ENCODE assay signal across 2 cellular contexts in the genomic region with DNA sequence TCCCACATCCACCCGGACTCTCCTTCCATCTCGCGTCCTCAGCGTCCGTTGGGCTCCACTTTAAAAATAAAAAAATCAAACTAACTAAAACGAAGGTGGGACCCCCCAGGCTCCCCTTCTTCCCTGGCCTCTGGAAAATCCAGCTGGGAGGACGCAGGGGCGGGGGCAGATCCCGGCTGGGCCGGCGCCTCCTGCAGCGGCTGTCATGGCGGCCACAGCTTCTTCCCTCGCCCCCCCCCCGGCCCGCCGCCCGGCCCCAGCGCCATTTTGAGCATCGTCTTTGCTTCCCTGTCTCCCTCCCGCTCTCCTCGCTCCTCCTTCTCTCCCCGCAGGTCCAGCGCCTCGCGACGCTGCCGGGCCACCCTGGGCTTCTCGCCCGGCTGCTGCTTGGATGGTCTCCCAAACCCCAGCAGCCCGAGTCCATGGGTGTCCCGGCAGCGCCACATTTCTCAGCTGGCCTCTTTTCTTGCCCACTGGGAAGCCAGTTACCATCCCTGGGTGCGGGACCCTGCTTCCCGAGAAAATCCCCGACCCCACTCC.
TF ChIP-seq lines count a peak whose summit lies in the region.

No MANE protein-coding gene starts in this region.

TF ChIP-seq in liver, 16 proteins besides CTCF, POLR2A, EP300 and RAD21:
- TF ChIP-seq YY1 (IDR thresholded peaks at IDR 0.05) (peak; percentile 70), EGR1 (IDR thresholded peaks at IDR 0.05; ENCODE audit: low read depth in 2 of 2) (no peak)

TF ChIP-seq in HepG2, 621 proteins besides CTCF, POLR2A, EP300 and RAD21:
- TF ChIP-seq BHLHE40 (IDR thresholded peaks at IDR 0.05; ENCODE audit: low read length) (no peak), ZNF564 (CRISPR knock-in tag; IDR thresholded peaks at IDR 0.05) (no peak), ZNF75D (CRISPR knock-in tag; IDR thresholded peaks at IDR 0.05; ENCODE audit: borderline replicate concordance) (no peak), SMARCE1 (IDR thresholded peaks at IDR 0.05; ENCODE audit: borderline replicate concordance) (no peak), GTF3A (CRISPR knock-in tag; conservative IDR thresholded peaks at IDR 0.05) (no peak), SOX5 (CRISPR knock-in tag; IDR thresholded peaks at IDR 0.05; ENCODE audit: borderline replicate concordance) (no peak), TGIF2 (CRISPR knock-in tag; IDR thresholded peaks at IDR 0.05) (no peak), TCF12 (IDR thresholded peaks at IDR 0.05) (no peak), TCF12 (CRISPR knock-in tag; IDR thresholded peaks at IDR 0.05) (no peak), MLLT10 (CRISPR knock-in tag; IDR thresholded peaks at IDR 0.05) (no peak), ZNF264 (CRISPR knock-in tag; IDR thresholded peaks at IDR 0.05) (no peak), PAF1 (CRISPR knock-in tag; IDR thresholded peaks at IDR 0.05) (no peak), HINFP (CRISPR knock-in tag; IDR thresholded peaks at IDR 0.05; ENCODE audit: low read depth) (no peak), ZNF546 (CRISPR knock-in tag; conservative IDR thresholded peaks at IDR 0.05) (no peak), DRAP1 (CRISPR knock-in tag; IDR thresholded peaks at IDR 0.05) (no peak)
- TF ChIP-seq, protein P1, sequence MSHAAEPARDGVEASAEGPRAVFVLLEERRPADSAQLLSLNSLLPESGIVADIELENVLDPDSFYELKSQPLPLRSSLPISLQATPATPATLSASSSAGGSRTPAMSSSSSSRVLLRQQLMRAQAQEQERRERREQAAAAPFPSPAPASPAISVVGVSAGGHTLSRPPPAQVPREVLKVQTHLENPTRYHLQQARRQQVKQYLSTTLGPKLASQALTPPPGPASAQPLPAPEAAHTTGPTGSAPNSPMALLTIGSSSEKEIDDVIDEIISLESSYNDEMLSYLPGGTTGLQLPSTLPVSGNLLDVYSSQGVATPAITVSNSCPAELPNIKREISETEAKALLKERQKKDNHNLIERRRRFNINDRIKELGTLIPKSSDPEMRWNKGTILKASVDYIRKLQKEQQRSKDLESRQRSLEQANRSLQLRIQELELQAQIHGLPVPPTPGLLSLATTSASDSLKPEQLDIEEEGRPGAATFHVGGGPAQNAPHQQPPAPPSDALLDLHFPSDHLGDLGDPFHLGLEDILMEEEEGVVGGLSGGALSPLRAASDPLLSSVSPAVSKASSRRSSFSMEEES (CRISPR knock-in tag; IDR thresholded peaks at IDR 0.05): no peak
- TF ChIP-seq, protein P2, sequence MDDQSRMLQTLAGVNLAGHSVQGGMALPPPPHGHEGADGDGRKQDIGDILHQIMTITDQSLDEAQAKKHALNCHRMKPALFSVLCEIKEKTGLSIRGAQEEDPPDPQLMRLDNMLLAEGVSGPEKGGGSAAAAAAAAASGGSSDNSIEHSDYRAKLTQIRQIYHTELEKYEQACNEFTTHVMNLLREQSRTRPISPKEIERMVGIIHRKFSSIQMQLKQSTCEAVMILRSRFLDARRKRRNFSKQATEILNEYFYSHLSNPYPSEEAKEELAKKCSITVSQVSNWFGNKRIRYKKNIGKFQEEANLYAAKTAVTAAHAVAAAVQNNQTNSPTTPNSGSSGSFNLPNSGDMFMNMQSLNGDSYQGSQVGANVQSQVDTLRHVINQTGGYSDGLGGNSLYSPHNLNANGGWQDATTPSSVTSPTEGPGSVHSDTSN (CRISPR knock-in tag; IDR thresholded peaks at IDR 0.05; ENCODE audit: borderline replicate concordance): no peak
